Comparison of ENCODE assay signal across 8 cellular contexts in genomic region chr5:1386274-1386717, GRCh38. TPM values are rescaled to one million over a fixed set of nuclear protein-coding genes. Genes with fewer than 3 reads are reported as not detected.
DNase-seq lines count a peak whose midpoint lies in the region; ATAC-seq and TF ChIP-seq lines count a peak whose summit lies in the region.

No MANE protein-coding gene starts in this region.

- ATAC-seq in HG03442 (IDR thresholded peaks at IDR 0.05; ENCODE audit: unreplicated experiment) = peak; percentile 40
- ATAC-seq in left ventricle myocardium superior = peak; percentile 73

- H3K4me3 Mint-ChIP-seq in activated naive CD4-positive, alpha-beta T cell treated with anti-CD3 and anti-CD28 coated beads, Interleukin-2, amount 50 U/mL, for 24 hours = peak overlapping the region; percentile 97

- H3K27me3 Mint-ChIP-seq in activated naive CD4-positive, alpha-beta T cell treated with anti-CD3 and anti-CD28 coated beads, Interleukin-2, amount 50 U/mL, for 24 hours = no peaks in the 10 kb centered on the region

- H3K27ac ChIP-seq in vagina = peak overlapping the region; percentile 50

- intact Hi-C loops in left ventricle myocardium superior (cut with micrococcal nuclease) = no loop called here
- intact Hi-C loops in vagina (cut with DNase I) = no loop called here

- H3K4me1 Mint-ChIP-seq in activated naive CD4-positive, alpha-beta T cell treated with anti-CD3 and anti-CD28 coated beads, Interleukin-2, amount 50 U/mL, for 24 hours = peaks cover 24% of the 10 kb centered on the region

- H3K4me3 ChIP-seq in AG10803 (ENCODE audit: low read length) (peak overlapping the region; percentile 61), vagina (peak overlapping the region; percentile 57 to 60)

- TF ChIP-seq CTCF in AG10803 (conservative IDR thresholded peaks at IDR 0.05; ENCODE audit: low read length) = no peak
- no peak for TF ChIP-seq CTCF in vagina (IDR thresholded peaks at IDR 0.05)

- no peak for TF ChIP-seq POLR2A in vagina (IDR thresholded peaks at IDR 0.05)

- no peaks in the 10 kb centered on the region for H3K36me3 Mint-ChIP-seq in activated naive CD4-positive, alpha-beta T cell treated with anti-CD3 and anti-CD28 coated beads, Interleukin-2, amount 50 U/mL, for 24 hours

- peak overlapping the region; percentile 94 for H3K27ac Mint-ChIP-seq in activated naive CD4-positive, alpha-beta T cell treated with anti-CD3 and anti-CD28 coated beads, Interleukin-2, amount 50 U/mL, for 24 hours

- no peaks in the 10 kb centered on the region for H3K36me3 ChIP-seq in vagina

- H3K9me3 ChIP-seq in vagina = no peaks in the 10 kb centered on the region

- no peaks in the 10 kb centered on the region for H3K27me3 ChIP-seq in vagina

- peak; percentile 14 for DNase-seq in AG10803 (ENCODE audit: low read depth)
- DNase-seq in GM19238 (ENCODE audit: insufficient read length, low spot score) = peak; percentile 53
- DNase-seq in RPMI8226 = peak; percentile 87
- peak; percentile 65 for DNase-seq in left ventricle myocardium superior
- DNase-seq in renal cortical epithelial cell (ENCODE audit: low read depth) = peak; percentile 20
- DNase-seq in vagina (ENCODE audit: extremely low spot score in 2 of 2) = no peak

- peaks cover 17% of the 10 kb centered on the region for H3K4me1 ChIP-seq in vagina

- no peaks in the 10 kb centered on the region for H3K9me3 Mint-ChIP-seq in activated naive CD4-positive, alpha-beta T cell treated with anti-CD3 and anti-CD28 coated beads, Interleukin-2, amount 50 U/mL, for 24 hours

RNA-seq across cellular contexts. Expression of gene CLPTM1L, which starts 41.4 kb away (rescaled TPM):
- total RNA-seq in left ventricle myocardium superior = 31.5 TPM
- total RNA-seq in renal cortical epithelial cell = 189 and 249 TPM in 2 replicates
- total RNA-seq in vagina = 40.0 TPM

RNA-seq across cellular contexts. Expression of gene SLC6A3, which starts 58.9 kb away (rescaled TPM):
- total RNA-seq in left ventricle myocardium superior (not detected), renal cortical epithelial cell (not detected in 2 replicates), vagina (0.49 TPM)

Comparison
In these comparisons a context has a peak if more than half of its experiments do, and no peak if none do; other contexts are left out.
1. DNase-seq: peak in AG10803 (single experiment), GM19238 (single experiment), RPMI8226 (single experiment), left ventricle myocardium superior (single experiment) and renal cortical epithelial cell (single experiment); none in vagina (0 of 2).